ENCODE assay signal across 19 cellular contexts in the genomic region with DNA sequence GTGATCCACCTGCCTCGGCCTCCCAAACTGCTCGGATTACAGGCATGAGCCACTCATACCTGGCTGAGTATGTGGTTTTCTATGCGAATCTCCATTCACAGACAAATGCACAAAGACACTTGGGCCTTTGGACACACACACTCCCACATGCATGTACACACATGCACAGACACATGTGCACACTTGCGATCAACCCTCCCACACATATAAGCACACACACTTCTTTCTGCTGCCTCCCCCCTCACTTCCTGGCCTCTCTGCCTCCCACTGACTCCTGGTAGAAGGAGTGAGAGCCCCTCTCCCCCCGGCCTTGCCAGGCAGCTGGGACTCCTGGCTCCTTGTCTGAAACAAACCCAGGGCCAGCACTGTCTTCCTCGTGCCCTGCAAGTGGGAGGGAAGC. TPM values are rescaled to one million over a fixed set of nuclear protein-coding genes. Genes with fewer than 3 reads are reported as not detected.
DNase-seq lines count a peak whose midpoint lies in the region; TF ChIP-seq lines count a peak whose summit lies in the region.
"Had no signal": no experiment of that assay in that cellular context is flagged by ENCODE, and none has a peak within 500 bp of the region (broad histone marks: within the 10 kb centered on the region; RNA-seq: fewer than 3 reads in every experiment).

No MANE protein-coding gene starts in this region.

- H3K4me1 ChIP-seq in BLaER1, result peaks cover 58% of the 10 kb centered on the region
- H3K4me1 ChIP-seq in HEK293 (ENCODE audit: control insufficient read depth, insufficient read depth, low read length), result no peaks in the 10 kb centered on the region
- H3K4me1 ChIP-seq in uterus, result no peaks in the 10 kb centered on the region
- no peaks in the 10 kb centered on the region for H3K4me1 ChIP-seq in CD8-positive, alpha-beta memory T cell (ENCODE audit: insufficient read depth, low read length)
- no peaks in the 10 kb centered on the region for H3K4me1 ChIP-seq in Caco-2
- H3K4me1 ChIP-seq: BE2C had no signal

- H3K9ac ChIP-seq in BLaER1, result no peak overlapping the region

- H3K27me3 ChIP-seq in BLaER1, result no peaks in the 10 kb centered on the region
- H3K27me3 ChIP-seq in uterus, result no peaks in the 10 kb centered on the region
- H3K27me3 ChIP-seq in CD8-positive, alpha-beta memory T cell (ENCODE audit: insufficient read depth, low read length, poor library complexity, severe bottlenecking), result no peaks in the 10 kb centered on the region
- no peaks in the 10 kb centered on the region for H3K27me3 ChIP-seq in Caco-2 (replicated peaks; ENCODE audit: control insufficient read depth, insufficient read depth, low read length)

- H3K4me3 Mint-ChIP-seq in CD8-positive, alpha-beta memory T cell, result no peak overlapping the region
- no peak overlapping the region for H3K4me3 Mint-ChIP-seq in Caco-2 (ENCODE audit: unreplicated experiment)
- H3K4me3 Mint-ChIP-seq: CD14-positive monocyte; CD4-positive, alpha-beta memory T cell; H9 had no signal

- H3K4me2 ChIP-seq in BLaER1, result peak overlapping the region; percentile 54; the same call in 1 of the 2 replicates

- TF ChIP-seq CTCF in HEK293 (tag by site-specific recombination; IDR thresholded peaks at IDR 0.05) (no peak), uterus (IDR thresholded peaks at IDR 0.05) (no peak), Caco-2 (IDR thresholded peaks at IDR 0.05; ENCODE audit: insufficient read depth in 1 of 2, low read depth in 1 of 2, low read length in 1 of 2, severe bottlenecking in 1 of 2, unreplicated experiment in 1 of 2) (no peak)

- H3K4me3 ChIP-seq in BLaER1 (no peak overlapping the region), HEK293 (ENCODE audit: low read depth, low read length) (no peak overlapping the region), uterus (no peak overlapping the region), Caco-2 (ENCODE audit: low read depth, low read length) (no peak overlapping the region)
- no peak overlapping the region for H3K4me3 ChIP-seq in CD8-positive, alpha-beta memory T cell (ENCODE audit: low read length)
- H3K4me3 ChIP-seq: GM12878 had no signal

- H4K20me1 ChIP-seq in BLaER1, result no peaks in the 10 kb centered on the region

- DNase-seq in left kidney (ENCODE audit: low read depth, low spot score) (peak; percentile 19), uterus (no peak), ureter (ENCODE audit: low spot score) (no peak), Caco-2 (no peak)
- DNase-seq in CD8-positive, alpha-beta memory T cell, result no peak
- DNase-seq: ACHN; BE2C; CD4-positive, alpha-beta memory T cell; DMS 273 treated with DMSO at 0.1 percent for 48 hours; DMS53; DND-41; EL; GOT3; H9; KG1 had no signal

- POLR2A ChIA-PET in HEK293 (lab: Yijun Ruan, JAX), result no interaction called here
- POLR2A ChIA-PET in CD8-positive, alpha-beta memory T cell (lab: Charles Lee), result no interaction called here
- POLR2A ChIA-PET in Caco-2 (lab: Charles Lee), result no interaction called here

- H3K9me3 ChIP-seq in BLaER1 (no peaks in the 10 kb centered on the region), HEK293 (ENCODE audit: control insufficient read depth, insufficient read depth, low read depth, low read length) (no peaks in the 10 kb centered on the region; the same call in 1 of the 2 replicates), uterus (no peaks in the 10 kb centered on the region), Caco-2 (no peaks in the 10 kb centered on the region)
- H3K9me3 ChIP-seq in CD8-positive, alpha-beta memory T cell (ENCODE audit: low read length), result no peaks in the 10 kb centered on the region
- H3K9me3 ChIP-seq: BE2C had no signal

- H3K36me3 Mint-ChIP-seq in CD8-positive, alpha-beta memory T cell, result no peaks in the 10 kb centered on the region
- H3K36me3 Mint-ChIP-seq in Caco-2 (ENCODE audit: insufficient read depth, unreplicated experiment), result no peaks in the 10 kb centered on the region
- H3K36me3 Mint-ChIP-seq: CD14-positive monocyte; CD4-positive, alpha-beta memory T cell had no signal

- H3K27ac ChIP-seq in BLaER1 (no peak overlapping the region), HEK293 (ENCODE audit: extremely low read depth, low read depth, low read length) (0 out of 2 replicates have a peak overlapping the region, but pooled peaks have one; percentile 24), uterus (peak overlapping the region; percentile 76 to 79)
- no peak overlapping the region for H3K27ac ChIP-seq in CD8-positive, alpha-beta memory T cell (ENCODE audit: low read depth, low read length)

- peak overlapping the region in 1 of 8 donors; percentile 22 for H3K27ac Mint-ChIP-seq in CD8-positive, alpha-beta memory T cell
- no peak overlapping the region for H3K27ac Mint-ChIP-seq in Caco-2 (ENCODE audit: unreplicated experiment)
- H3K27ac Mint-ChIP-seq: CD14-positive monocyte had no signal

- BruUV-seq in Caco-2 (replicated peaks; lab: Mats Ljungman, UMichigan), result no TSS peak

- H3K36me3 ChIP-seq in BLaER1 (no peaks in the 10 kb centered on the region), HEK293 (ENCODE audit: control insufficient read depth in 2 of 2, insufficient read depth in 1 of 2, low read length in 2 of 2) (no peaks in the 10 kb centered on the region), uterus (no peaks in the 10 kb centered on the region), Caco-2 (ENCODE audit: control insufficient read depth, insufficient read depth, low read length) (no peaks in the 10 kb centered on the region)
- no peaks in the 10 kb centered on the region for H3K36me3 ChIP-seq in CD8-positive, alpha-beta memory T cell (ENCODE audit: insufficient read depth, low read length)
- H3K36me3 ChIP-seq: BE2C had no signal

- no peak for TF ChIP-seq POLR2A in uterus (IDR thresholded peaks at IDR 0.05)

- H3K9me3 Mint-ChIP-seq in CD8-positive, alpha-beta memory T cell, result peaks cover 0 to 2% (median 0%) of the 10 kb centered on the region in 5 donors
- no peaks in the 10 kb centered on the region for H3K9me3 Mint-ChIP-seq in Caco-2 (ENCODE audit: unreplicated experiment)
- H3K9me3 Mint-ChIP-seq: CD4-positive, alpha-beta memory T cell; H9 had no signal

- no peaks in the 10 kb centered on the region for H3K4me1 Mint-ChIP-seq in CD8-positive, alpha-beta memory T cell
- H3K4me1 Mint-ChIP-seq in Caco-2 (ENCODE audit: low read depth, unreplicated experiment), result no peaks in the 10 kb centered on the region
- H3K4me1 Mint-ChIP-seq: CD14-positive monocyte; CD4-positive, alpha-beta memory T cell; H9 had no signal

- peaks cover 0 to 2% of the 10 kb centered on the region in 2 donors for H3K27me3 Mint-ChIP-seq in CD8-positive, alpha-beta memory T cell
- H3K27me3 Mint-ChIP-seq in Caco-2 (ENCODE audit: insufficient read depth, unreplicated experiment), result peaks cover 2% of the 10 kb centered on the region
- H3K27me3 Mint-ChIP-seq: CD4-positive, alpha-beta memory T cell had no signal

- intact Hi-C loops in uterus (cut with DNase I; ENCODE audit: low total_unique reads) (no loop called here), Caco-2 (cut with micrococcal nuclease; ENCODE audit: unreplicated experiment) (no loop called here)

- CTCF ChIA-PET in HEK293 (lab: Yijun Ruan, JAX) (interaction anchor here (0.7 kb wide), 1 partner anchor 1047 kb away, joined by 5 read pairs; no protein-coding TSS in a partner anchor), Caco-2 (lab: Charles Lee) (no interaction called here)
- CTCF ChIA-PET in CD8-positive, alpha-beta memory T cell (lab: Charles Lee), result interaction anchor here (1.5 to 1.7 kb wide), 2 partner anchors 31 to 81 kb away, joined by 3 to 5 read pairs; no protein-coding TSS in a partner anchor

TF ChIP-seq in HEK293, 187 proteins besides CTCF, POLR2A, EP300 and RAD21 (continues in another document):
- TF ChIP-seq EGR2 (tag by site-specific recombination; IDR thresholded peaks at IDR 0.05; ENCODE audit: low read depth) (peak; percentile 56), ZFHX2 (tag by site-specific recombination; conservative IDR thresholded peaks at IDR 0.05) (peak; percentile 84), KLF8 (tag by site-specific recombination; IDR thresholded peaks at IDR 0.05) (no peak)

RNA-seq across cellular contexts. Expression of a gene that starts 29.3 kb away (rescaled TPM):
- total RNA-seq in uterus (10 to 100 TPM in 3 of 4 donors, 1 to 10 TPM in 1; 7.4 to 35.9 (median 19.7) TPM), ureter (27.1 TPM), Caco-2 (2022) (3.6 and 5.0 TPM in 2 replicates)
- total RNA-seq in CD8-positive, alpha-beta memory T cell, result 10 to 100 TPM; 21.3 to 23.0 TPM
- polyA plus RNA-seq in CD8-positive, alpha-beta memory T cell, result 57.7 TPM

RNA-seq across cellular contexts. Expression of a gene that starts 29.9 kb away (rescaled TPM):
- 10 to 100 TPM; 10.3 to 54.0 (median 36.4) TPM for total RNA-seq in uterus
- total RNA-seq in CD8-positive, alpha-beta memory T cell, result 100 to 1,000 TPM; 150 to 156 TPM
- 145 TPM for polyA plus RNA-seq in CD8-positive, alpha-beta memory T cell
- total RNA-seq in ureter, result 61.5 TPM
- 75.0 and 77.5 TPM in 2 replicates for total RNA-seq in Caco-2 (2022)

Comparison
In these comparisons a context has a peak if more than half of its experiments do, and no peak if none do; other contexts are left out.
1. H3K27ac ChIP-seq: peak in HEK293 (single experiment) and uterus (2 of 2); none in BLaER1 (single experiment) and CD8-positive, alpha-beta memory T cell (single experiment).